32 cellular contexts compared by ENCODE assay signal in the genomic region with DNA sequence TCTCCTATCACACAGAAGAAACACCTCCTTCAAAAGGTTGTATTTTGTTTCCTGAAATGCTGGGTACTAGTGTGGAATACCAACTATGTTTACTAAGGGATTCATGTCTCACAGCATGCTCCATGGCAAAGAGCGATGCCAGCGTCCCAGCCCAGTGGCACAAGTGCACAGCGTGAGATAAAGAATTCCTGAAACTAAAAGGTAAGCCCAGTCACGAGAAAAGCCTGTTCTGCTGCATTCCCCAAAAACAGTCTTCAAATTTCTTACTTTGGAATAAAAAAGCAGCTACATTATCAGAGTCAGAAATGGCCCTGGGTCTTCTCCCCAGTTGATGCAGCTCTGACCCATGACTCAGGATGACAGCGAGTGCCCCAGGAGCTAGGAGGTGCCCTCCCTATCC. TPM values are rescaled to one million over a fixed set of nuclear protein-coding genes. Genes with fewer than 3 reads are reported as not detected.
"Had no signal": no experiment of that assay in that cellular context is flagged by ENCODE, and none has a peak within 500 bp of the region (broad histone marks: within the 10 kb centered on the region; RNA-seq: fewer than 3 reads in every experiment).

No MANE protein-coding gene starts in this region.

- H3K27ac Mint-ChIP-seq: dendritic cell treated with granulocyte-macrophage colony-stimulating factor and Interleukin-4, amounts not matched to agents 40 ng/mL and 50 ng/mL, for 4 days; endodermal cell; naive thymus-derived CD8-positive, alpha-beta T cell; progenitor cell of endocrine pancreas; stimulated activated naive CD8-positive, alpha-beta T cell treated with anti-CD3 and anti-CD28 coated beads, Interleukin-15, amount 100 ng/mL, for 72 hours had no signal

- ATAC-seq: esophagus mucosa; foreskin keratinocyte; gastroesophageal sphincter; heart left ventricle; left lobe of liver; naive thymus-derived CD8-positive, alpha-beta T cell; sciatic nerve; stimulated activated naive CD8-positive, alpha-beta T cell treated with anti-CD3 and anti-CD28 coated beads, Interleukin-15, amount 100 ng/mL, for 72 hours had no signal

- H3K27me3 ChIP-seq: colonic mucosa, foreskin keratinocyte, gastroesophageal sphincter, heart left ventricle, hepatocyte, ovary, suprapubic skin, transverse colon had no signal

- H3K9me3 Mint-ChIP-seq: dendritic cell treated with granulocyte-macrophage colony-stimulating factor and Interleukin-4, amounts not matched to agents 40 ng/mL and 50 ng/mL, for 4 days; endodermal cell; naive thymus-derived CD8-positive, alpha-beta T cell; nephron progenitor cell; stimulated activated naive CD8-positive, alpha-beta T cell treated with anti-CD3 and anti-CD28 coated beads, Interleukin-15, amount 100 ng/mL, for 72 hours had no signal

- H3K36me3 Mint-ChIP-seq: naive thymus-derived CD8-positive, alpha-beta T cell had no signal

- DNase-seq: colonic mucosa; effector CD8-positive, alpha-beta T cell; endodermal cell; foreskin keratinocyte; heart left ventricle; kidney; mesendoderm; naive thymus-derived CD8-positive, alpha-beta T cell; nephron progenitor cell; occipital lobe; ovary; stimulated activated CD4-positive, alpha-beta T cell treated with anti-CD3 and anti-CD28 coated beads, Interleukin-12 subunit alpha, Interleukin-12 subunit beta, amount 100 ng/mL, for 4 hours; stimulated activated CD4-positive, alpha-beta T cell treated with anti-CD3 and anti-CD28 coated beads, Interleukin-1b, Interleukin-23, amount 100 ng/mL, for 48 hours; stimulated activated CD4-positive, alpha-beta T cell treated with anti-CD3 and anti-CD28 coated beads, Interleukin-4, amount 100 ng/mL, for 1 hour; stimulated activated CD8-positive, alpha-beta memory T cell treated with anti-CD3 and anti-CD28 coated beads, Interleukin-4, amount 100 ng/mL, for 48 hours; stimulated activated naive CD4-positive, alpha-beta T cell; stimulated activated naive CD8-positive, alpha-beta T cell treated with anti-CD3 and anti-CD28 coated beads, Interleukin-15, amount 100 ng/mL, for 72 hours; transverse colon had no signal

- H3K36me3 ChIP-seq: colonic mucosa, ovary, transverse colon had no signal

- H3K9me3 ChIP-seq: colonic mucosa, gastroesophageal sphincter, heart left ventricle, ovary, suprapubic skin, transverse colon had no signal

- H3K4me1 ChIP-seq: colonic mucosa, foreskin keratinocyte, suprapubic skin had no signal

- H3K4me3 ChIP-seq: colonic mucosa, gastroesophageal sphincter, heart left ventricle, hepatocyte, ovary, smooth muscle cell, suprapubic skin, transverse colon had no signal

- FAIRE-seq: kidney had no signal

- H3K27me3 Mint-ChIP-seq: dendritic cell treated with granulocyte-macrophage colony-stimulating factor and Interleukin-4, amounts not matched to agents 40 ng/mL and 50 ng/mL, for 4 days; progenitor cell of endocrine pancreas had no signal

- H3K27ac ChIP-seq: colonic mucosa, epithelial cell of prostate, foreskin keratinocyte, gastroesophageal sphincter, heart left ventricle, hepatocyte, ovary, suprapubic skin, transverse colon had no signal

- H3K4me3 Mint-ChIP-seq: dendritic cell treated with granulocyte-macrophage colony-stimulating factor and Interleukin-4, amounts not matched to agents 40 ng/mL and 50 ng/mL, for 4 days; endodermal cell; naive thymus-derived CD8-positive, alpha-beta T cell; nephron progenitor cell; stimulated activated naive CD8-positive, alpha-beta T cell treated with anti-CD3 and anti-CD28 coated beads, Interleukin-15, amount 100 ng/mL, for 72 hours had no signal

RNA-seq across cellular contexts. Expression of a gene that starts 53.1 kb away (rescaled TPM):
- total RNA-seq: chondrocyte; esophagus mucosa; fibroblast of lung; foreskin keratinocyte; gastroesophageal sphincter; heart left ventricle; lung microvascular endothelial cell; myocyte; naive thymus-derived CD8-positive, alpha-beta T cell; occipital lobe; sciatic nerve; smooth muscle cell had no signal
